9 cellular contexts compared by ENCODE assay signal in the genomic region with DNA sequence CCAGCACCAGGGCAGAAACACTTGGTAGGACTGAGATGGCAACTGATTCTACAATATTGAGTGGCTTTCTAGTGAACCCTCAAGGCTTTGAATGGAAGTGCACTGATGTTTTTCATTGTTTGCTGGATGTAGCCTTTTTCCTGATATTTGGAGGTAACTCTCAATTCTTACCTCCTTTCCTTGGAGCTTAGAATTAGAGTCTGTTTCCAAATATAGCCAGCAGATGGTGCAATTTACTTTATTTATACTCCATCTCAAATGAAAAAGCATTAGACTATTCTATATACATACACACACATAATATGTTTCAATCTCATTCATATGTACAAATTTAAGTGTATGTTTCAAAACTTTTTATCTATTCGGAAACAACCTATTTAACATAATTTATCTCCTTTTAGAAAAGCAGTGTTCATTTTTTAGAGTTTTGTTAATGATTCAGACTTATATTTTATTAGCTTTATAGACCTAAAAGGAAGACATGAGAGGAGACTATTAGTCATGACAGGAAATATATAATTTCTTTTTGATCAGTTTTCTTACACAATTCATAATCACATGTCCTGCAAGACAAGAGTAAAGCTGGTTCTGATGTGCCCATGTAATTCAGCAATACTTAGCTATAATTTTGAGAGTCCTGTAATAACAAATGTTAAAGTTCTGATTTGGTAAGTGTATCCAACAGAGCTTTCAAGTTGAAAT.
DNase-seq lines count a peak whose midpoint lies in the region; ATAC-seq and TF ChIP-seq lines count a peak whose summit lies in the region.
"Had no signal": no experiment of that assay in that cellular context is flagged by ENCODE, and none has a peak within 500 bp of the region (broad histone marks: within the 10 kb centered on the region; RNA-seq: fewer than 3 reads in every experiment).

No MANE protein-coding gene starts in this region.

- DNase-seq in heart right ventricle (no peak), Right ventricle myocardium inferior (ENCODE audit: missing footprints) (no peak), HuH-7 (ENCODE audit: low spot score) (peak; percentile 51), RPMI8226 (peak; percentile 11), fibroblast of pulmonary artery (ENCODE audit: low read depth) (peak; percentile 54), smooth muscle cell (lab: John Stamatoyannopoulos, UW; ENCODE audit: unreplicated experiment) (no peak)
- DNase-seq in natural killer cell treated with Interleukin-12 subunit alpha and Interleukin-12 subunit beta and Interleukin-15 and Interleukin-18, amount 100 ng/mL, for 72 hours (ENCODE audit: low spot score): no peak

- no peak overlapping the region for H3K9ac ChIP-seq in smooth muscle cell (ENCODE audit: low read depth)

- H3K4me3 ChIP-seq in heart right ventricle (no peak overlapping the region), fibroblast of pulmonary artery (replicated peaks; ENCODE audit: low read depth, low read length) (no peak overlapping the region), smooth muscle cell (no peak overlapping the region)

- no peaks in the 10 kb centered on the region for H4K20me1 ChIP-seq in smooth muscle cell (ENCODE audit: low read depth)

- H3K36me3 Mint-ChIP-seq in natural killer cell treated with Interleukin-12 subunit alpha and Interleukin-12 subunit beta and Interleukin-15 and Interleukin-18, amount 100 ng/mL, for 72 hours: no peaks in the 10 kb centered on the region
- H3K36me3 Mint-ChIP-seq: activated naive CD4-positive, alpha-beta T cell treated with anti-CD3 and anti-CD28 coated beads, Interleukin-2, amount 50 U/mL, for 72 hours had no signal

- no peak overlapping the region for H3K27ac Mint-ChIP-seq in natural killer cell treated with Interleukin-12 subunit alpha and Interleukin-12 subunit beta and Interleukin-15 and Interleukin-18, amount 100 ng/mL, for 72 hours
- H3K27ac Mint-ChIP-seq: activated naive CD4-positive, alpha-beta T cell treated with anti-CD3 and anti-CD28 coated beads, Interleukin-2, amount 50 U/mL, for 72 hours had no signal

- TF ChIP-seq CTCF in heart right ventricle (IDR thresholded peaks at IDR 0.05): peak; percentile 12 to 65 (median 51)
- TF ChIP-seq CTCF in fibroblast of pulmonary artery (IDR thresholded peaks at IDR 0.05; ENCODE audit: low read length, missing control alignments): peak; percentile 52
- TF ChIP-seq CTCF in smooth muscle cell (IDR thresholded peaks at IDR 0.05; ENCODE audit: borderline replicate concordance, insufficient read depth, poor library complexity, severe bottlenecking): peak; percentile 50

- ATAC-seq in heart right ventricle (no peak), Right ventricle myocardium inferior (no peak), HG03108 (IDR thresholded peaks at IDR 0.05; ENCODE audit: unreplicated experiment) (no peak)
- no peak for ATAC-seq in natural killer cell treated with Interleukin-12 subunit alpha and Interleukin-12 subunit beta and Interleukin-15 and Interleukin-18, amount 100 ng/mL, for 72 hours

- H3K4me1 ChIP-seq in heart right ventricle: no peaks in the 10 kb centered on the region
- H3K4me1 ChIP-seq in smooth muscle cell (ENCODE audit: low read depth): no peaks in the 10 kb centered on the region

- H3K27me3 ChIP-seq in heart right ventricle (no peaks in the 10 kb centered on the region), smooth muscle cell (ENCODE audit: low read depth) (no peaks in the 10 kb centered on the region)

- H3K27me3 Mint-ChIP-seq in natural killer cell treated with Interleukin-12 subunit alpha and Interleukin-12 subunit beta and Interleukin-15 and Interleukin-18, amount 100 ng/mL, for 72 hours: no peaks in the 10 kb centered on the region

- H3K9me3 ChIP-seq in heart right ventricle (no peaks in the 10 kb centered on the region), smooth muscle cell (replicated peaks; ENCODE audit: low read depth) (no peaks in the 10 kb centered on the region)

- H3K27ac ChIP-seq in heart right ventricle (no peak overlapping the region), smooth muscle cell (ENCODE audit: low read depth) (no peak overlapping the region)

- H2AFZ ChIP-seq in smooth muscle cell (ENCODE audit: low read depth): no peak overlapping the region

- H3K9me3 Mint-ChIP-seq in natural killer cell treated with Interleukin-12 subunit alpha and Interleukin-12 subunit beta and Interleukin-15 and Interleukin-18, amount 100 ng/mL, for 72 hours: no peaks in the 10 kb centered on the region
- H3K9me3 Mint-ChIP-seq: activated naive CD4-positive, alpha-beta T cell treated with anti-CD3 and anti-CD28 coated beads, Interleukin-2, amount 50 U/mL, for 72 hours had no signal

- H3K4me2 ChIP-seq in smooth muscle cell: no peak overlapping the region

- H3K4me3 Mint-ChIP-seq in natural killer cell treated with Interleukin-12 subunit alpha and Interleukin-12 subunit beta and Interleukin-15 and Interleukin-18, amount 100 ng/mL, for 72 hours: no peak overlapping the region

- no peaks in the 10 kb centered on the region for H3K4me1 Mint-ChIP-seq in natural killer cell treated with Interleukin-12 subunit alpha and Interleukin-12 subunit beta and Interleukin-15 and Interleukin-18, amount 100 ng/mL, for 72 hours (ENCODE audit: low read depth in 2 of 2)

- 0 to 11% methylated on average over 1 of the region's 1 CpG for WGBS in heart right ventricle, 2 donors
- 11% methylated on average over 1 of the region's 1 CpG for whole genome bisulfite sequencing in smooth muscle cell (ENCODE audit: low lambda C conversion rate)

- no peaks in the 10 kb centered on the region for H3F3A ChIP-seq in smooth muscle cell (ENCODE audit: low read depth)

- H3K79me2 ChIP-seq in smooth muscle cell (ENCODE audit: low read depth): no peaks in the 10 kb centered on the region

- H3K36me3 ChIP-seq in heart right ventricle (no peaks in the 10 kb centered on the region), smooth muscle cell (ENCODE audit: low read depth) (no peaks in the 10 kb centered on the region)

- intact Hi-C loops in heart right ventricle (cut with DNase I) (loop anchor here in 2 of 10 donors (2.0 to 5.0 kb wide), 2 partner anchors 446 to 448 kb away; no protein-coding TSS in a partner anchor), Right ventricle myocardium inferior (cut with DNase I) (loop anchor here (5.0 kb wide), 1 partner anchor 448 kb away; no protein-coding TSS in a partner anchor)

Comparison
In these comparisons a context has a peak if more than half of its experiments do, and no peak if none do; other contexts are left out.
1. DNase-seq: peak in HuH-7 (single experiment), RPMI8226 (single experiment) and fibroblast of pulmonary artery (single experiment); none in heart right ventricle (0 of 2), Right ventricle myocardium inferior (single experiment), smooth muscle cell (single experiment) and natural killer cell treated with Interleukin-12 subunit alpha and Interleukin-12 subunit beta and Interleukin-15 and Interleukin-18, amount 100 ng/mL, for 72 hours (single experiment).
2. Peak in every context shown above with its lines, with median percentiles within 50 percentile points of each other: CTCF ChIP-seq.